In genomic region chr2:128715360-128715759, GRCh38 we compare ENCODE assay signal across 1 cellular context.
TF ChIP-seq lines count a peak whose summit lies in the region.

No MANE protein-coding gene starts in this region.

TF ChIP-seq in H1, 55 proteins besides CTCF, POLR2A, EP300 and RAD21 (continued from another document):
- no peak for TF ChIP-seq CHD7 (IDR thresholded peaks at IDR 0.05; ENCODE audit: insufficient replicate concordance, low read length)
- no peak for TF ChIP-seq CBX8 (IDR thresholded peaks at IDR 0.05; ENCODE audit: borderline replicate concordance, low read depth, low read length)
- no peak for TF ChIP-seq MAFK (IDR thresholded peaks at IDR 0.05; ENCODE audit: low read depth, low read length)
- TF ChIP-seq EGR1 (IDR thresholded peaks at IDR 0.05; ENCODE audit: borderline replicate concordance, low read depth, low read length) = no peak
- TF ChIP-seq HDAC6 (IDR thresholded peaks at IDR 0.05; ENCODE audit: low read depth, low read length) = no peak
- TF ChIP-seq ASH2L (IDR thresholded peaks at IDR 0.05; ENCODE audit: low read length) = no peak
- TF ChIP-seq SIX5 (IDR thresholded peaks at IDR 0.05; ENCODE audit: low read depth, low read length) = no peak
- TF ChIP-seq EZH2 (IDR thresholded peaks at IDR 0.05; ENCODE audit: low read depth, low read length, severe bottlenecking) = no peak
- TF ChIP-seq CTBP2 (IDR thresholded peaks at IDR 0.05; ENCODE audit: borderline replicate concordance, insufficient read depth, insufficient read length, low read length) = no peak
- no peak for TF ChIP-seq ZNF274 (IDR thresholded peaks at IDR 0.05; ENCODE audit: borderline replicate concordance, extremely low read depth, low read length)
